Comparison of ENCODE assay signal across 8 cellular contexts in the genomic region with DNA sequence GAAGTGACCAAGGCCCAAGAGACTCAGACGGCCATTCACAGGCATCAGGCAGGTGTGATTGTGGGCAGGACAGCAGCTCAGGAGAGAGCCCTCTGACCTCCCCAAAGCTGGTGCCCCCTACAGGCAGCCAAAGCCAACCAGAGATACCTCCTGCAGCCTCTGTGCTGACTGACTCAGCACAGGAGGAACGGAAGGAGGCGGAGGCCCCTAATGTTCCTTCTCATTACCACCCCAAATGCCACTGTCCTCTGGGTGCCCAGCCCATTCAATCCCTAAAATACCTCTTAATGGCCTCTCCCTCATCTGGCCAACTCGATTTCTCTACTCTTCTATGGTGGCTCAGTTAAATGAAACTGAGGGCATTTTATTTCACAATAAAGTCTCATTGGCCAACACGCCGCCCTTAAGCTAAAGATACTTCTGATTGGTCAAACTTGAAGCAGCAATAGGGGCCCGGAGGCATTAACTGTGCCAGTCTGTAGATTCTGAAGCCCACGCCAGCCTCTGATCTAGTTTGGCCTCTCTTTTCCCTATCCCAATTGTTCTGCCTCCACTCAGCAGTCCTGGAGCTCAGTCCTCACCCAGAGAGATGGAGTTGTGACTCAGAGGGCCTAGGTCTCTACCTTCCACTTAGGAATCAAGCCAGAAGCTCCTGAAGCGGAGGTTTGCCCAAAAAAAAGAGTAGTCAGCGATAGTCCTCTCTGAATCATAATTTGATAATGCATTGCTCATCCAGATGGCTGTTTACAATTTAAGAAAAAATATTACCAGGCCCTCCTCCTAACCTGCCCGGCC. TPM values are rescaled to one million over a fixed set of nuclear protein-coding genes. Genes with fewer than 3 reads are reported as not detected.
A peak's percentile ranks its signal among the peaks of the same experiment; 100 is the strongest.
DNase-seq lines count a peak whose midpoint lies in the region; ATAC-seq and TF ChIP-seq lines count a peak whose summit lies in the region.

No MANE protein-coding gene starts in this region.

- ATAC-seq in GM19023 (IDR thresholded peaks at IDR 0.05; ENCODE audit: unreplicated experiment) (peak; percentile 38), HG03196 (IDR thresholded peaks at IDR 0.05; ENCODE audit: unreplicated experiment) (peak; percentile 27)

- peak; percentile 39 for TF ChIP-seq CTCF in astrocyte of the spinal cord (IDR thresholded peaks at IDR 0.05; ENCODE audit: low read depth, low read length)

- in situ Hi-C loops in SK-MEL-5 (cut with HindIII; ENCODE audit: low pct_unique_long_range_greater_than_20kb, low sequenced_read_pairs) = no loop called here
- in situ Hi-C loops in astrocyte of the spinal cord (cut with HindIII; ENCODE audit: low sequenced_read_pairs) = no loop called here

- peak; percentile 36 for DNase-seq in CD1c-positive myeloid dendritic cell (ENCODE audit: extremely low spot score)
- peak; percentile 88 for DNase-seq in SK-MEL-5 (ENCODE audit: low read depth, low spot score)
- no peak for DNase-seq in astrocyte of the spinal cord (ENCODE audit: low read depth, low spot score)
- DNase-seq in kidney tubule cell (ENCODE audit: low spot score) = peak; percentile 86
- DNase-seq in stimulated activated CD8-positive, alpha-beta memory T cell treated with anti-CD3 and anti-CD28 coated beads, Interleukin-15, amount 100 ng/mL, for 48 hours (ENCODE audit: low read depth in 2 of 2) = peak; percentile 63
- no peak for DNase-seq in NCI-H2196 treated with DMSO at 0.1 percent for 48 hours (lab: John Stamatoyannopoulos, UW; ENCODE audit: unreplicated experiment)

- peak overlapping the region; percentile 72 for H3K4me3 ChIP-seq in astrocyte of the spinal cord (ENCODE audit: low read depth, low read length)

RNA-seq across cellular contexts. Expression of a gene that starts 1.2 kb away (rescaled TPM):
- total RNA-seq in SK-MEL-5 (2014; rRNA removed; shearing (Covaris generic)) = 84.8 and 87.6 TPM in 2 replicates
- 77.3 and 81.5 TPM in 2 replicates for polyA plus RNA-seq in SK-MEL-5 (2015; cell fraction: cytosol; rRNA removed)
- polyA plus RNA-seq in SK-MEL-5 (2015; cell fraction: nucleus; rRNA removed) = 70.6 and 85.2 TPM in 2 replicates

RNA-seq across cellular contexts. Expression of a gene that starts 21.5 kb away (rescaled TPM):
- 18.3 and 21.2 TPM in 2 replicates for total RNA-seq in SK-MEL-5 (2014; rRNA removed; shearing (Covaris generic))
- 11.3 and 15.7 TPM in 2 replicates for polyA plus RNA-seq in SK-MEL-5 (2015; cell fraction: cytosol; rRNA removed)
- polyA plus RNA-seq in SK-MEL-5 (2015; cell fraction: nucleus; rRNA removed) = 2.3 and 4.7 TPM in 2 replicates

RNA-seq across cellular contexts. Expression of a gene that starts 42.0 kb away (rescaled TPM):
- 31.8 and 39.0 TPM in 2 replicates for total RNA-seq in SK-MEL-5 (2014; rRNA removed; shearing (Covaris generic))
- 21.8 and 30.5 TPM in 2 replicates for polyA plus RNA-seq in SK-MEL-5 (2015; cell fraction: cytosol; rRNA removed)
- polyA plus RNA-seq in SK-MEL-5 (2015; cell fraction: nucleus; rRNA removed) = 287 and 331 TPM in 2 replicates

Comparison
In these comparisons a context has a peak if more than half of its experiments do, and no peak if none do; other contexts are left out.
1. DNase-seq: peak in CD1c-positive myeloid dendritic cell (single experiment), SK-MEL-5 (single experiment), kidney tubule cell (single experiment) and stimulated activated CD8-positive, alpha-beta memory T cell treated with anti-CD3 and anti-CD28 coated beads, Interleukin-15, amount 100 ng/mL, for 48 hours (2 of 2); none in astrocyte of the spinal cord (single experiment) and NCI-H2196 treated with DMSO at 0.1 percent for 48 hours (single experiment).